ENCODE assay signal across 8 cellular contexts in genomic region chr19:50333235-50333736, GRCh38. TPM values are rescaled to one million over a fixed set of nuclear protein-coding genes. Genes with fewer than 3 reads are reported as not detected.
A peak's percentile ranks its signal among the peaks of the same experiment; 100 is the strongest.
DNase-seq lines count a peak whose midpoint lies in the region; ATAC-seq and TF ChIP-seq lines count a peak whose summit lies in the region.

No MANE protein-coding gene starts in this region.

- no peak for TF ChIP-seq EP300 in neural cell (conservative IDR thresholded peaks at IDR 0.05; ENCODE audit: poor library complexity, severe bottlenecking)

- H3K9me3 Mint-ChIP-seq in activated T-helper 17 cell treated with anti-CD3 and anti-CD28 coated beads, Interleukin-2, amount 50 U/mL, for 72 hours: no peaks in the 10 kb centered on the region

- H3K9ac ChIP-seq in PC-3 (ENCODE audit: low read length): peak overlapping the region; percentile 40
- H3K9ac ChIP-seq in neural cell (ENCODE audit: low read length): peak overlapping the region; percentile 67

- TF ChIP-seq RAD21 in neural cell (conservative IDR thresholded peaks at IDR 0.05): no peak

- H3K9me3 ChIP-seq in AG04450 (ENCODE audit: control insufficient read depth, insufficient read depth, low read length) (peaks cover 27% of the 10 kb centered on the region), PC-3 (ENCODE audit: low read length) (no peaks in the 10 kb centered on the region), neural cell (ENCODE audit: low read length) (no peaks in the 10 kb centered on the region)

- H2AFZ ChIP-seq in PC-3 (ENCODE audit: low read length) (peak overlapping the region; percentile 85), neural cell (ENCODE audit: low read depth, low read length) (peak overlapping the region; percentile 58)

- POLR2A ChIA-PET in AG04450 (lab: Yijun Ruan, JAX): no interaction called here
- POLR2A ChIA-PET in PC-3 (lab: Charles Lee; ENCODE audit: unreplicated experiment): interaction anchor here (0.6 kb wide), 1 partner anchor 384 kb away, joined by 3 read pairs; no protein-coding TSS in a partner anchor

- intact Hi-C loops in PC-3 (cut with micrococcal nuclease): no loop called here

- H3K27me3 Mint-ChIP-seq in activated T-helper 17 cell treated with anti-CD3 and anti-CD28 coated beads, Interleukin-2, amount 50 U/mL, for 72 hours: peaks cover 35% of the 10 kb centered on the region

- peak overlapping the region; percentile 82 for H3K4me3 Mint-ChIP-seq in activated T-helper 17 cell treated with anti-CD3 and anti-CD28 coated beads, Interleukin-2, amount 50 U/mL, for 72 hours

- no peak overlapping the region for H3K27ac ChIP-seq in AG04450 (ENCODE audit: low read depth, low read length)
- no peak overlapping the region for H3K27ac ChIP-seq in PC-3 (ENCODE audit: low read length)
- H3K27ac ChIP-seq in neural cell (ENCODE audit: low read length): peak overlapping the region; percentile 79

- no TSS peak for BruUV-seq in PC-3 (replicated peaks; lab: Mats Ljungman, UMichigan)

- peaks cover 38% of the 10 kb centered on the region for H3K36me3 Mint-ChIP-seq in activated T-helper 17 cell treated with anti-CD3 and anti-CD28 coated beads, Interleukin-2, amount 50 U/mL, for 72 hours (ENCODE audit: low read depth)

- peaks cover 12% of the 10 kb centered on the region; the same call in 1 of the 2 replicates for H3K4me1 ChIP-seq in PC-3 (ENCODE audit: insufficient read depth, low read length)

- H3K4me2 ChIP-seq in PC-3 (ENCODE audit: low read length) (peak overlapping the region; percentile 81), neural cell (ENCODE audit: low read length) (peak overlapping the region; percentile 58)

- no peaks in the 10 kb centered on the region for H3F3A ChIP-seq in PC-3 (ENCODE audit: low read length, unreplicated experiment)
- no peaks in the 10 kb centered on the region for H3F3A ChIP-seq in neural cell (ENCODE audit: insufficient read depth, low read length, poor library complexity, severe bottlenecking)

- peaks cover 35% of the 10 kb centered on the region for H3K27me3 ChIP-seq in AG04450 (ENCODE audit: control insufficient read depth, insufficient read depth, low read length)
- no peaks in the 10 kb centered on the region for H3K27me3 ChIP-seq in PC-3 (ENCODE audit: low read length)
- no peaks in the 10 kb centered on the region for H3K27me3 ChIP-seq in neural cell (ENCODE audit: insufficient read depth, low read depth, low read length)

- no peaks in the 10 kb centered on the region for H3K9me2 ChIP-seq in PC-3 (replicated peaks; ENCODE audit: low read length)
- no peaks in the 10 kb centered on the region for H3K9me2 ChIP-seq in neural cell (ENCODE audit: insufficient read depth, low read length)

- H4K20me1 ChIP-seq in PC-3 (ENCODE audit: low read length) (no peaks in the 10 kb centered on the region), neural cell (ENCODE audit: insufficient read depth) (no peaks in the 10 kb centered on the region)

- peak overlapping the region; percentile 95 for H3K27ac Mint-ChIP-seq in activated T-helper 17 cell treated with anti-CD3 and anti-CD28 coated beads, Interleukin-2, amount 50 U/mL, for 72 hours

- H3K4me1 Mint-ChIP-seq in activated T-helper 17 cell treated with anti-CD3 and anti-CD28 coated beads, Interleukin-2, amount 50 U/mL, for 72 hours: peaks cover 35% of the 10 kb centered on the region

- peak; percentile 39 for DNase-seq in AG04450 (ENCODE audit: low read depth, low spot score)
- peak; percentile 96 for DNase-seq in PC-3
- peak; percentile 68 for DNase-seq in fibroblast of the conjunctiva (ENCODE audit: low read depth)
- peak; percentile 88 for DNase-seq in stimulated activated naive CD4-positive, alpha-beta T cell treated with Interleukin-2 at 50 U/mL for 16 hours (lab: John Stamatoyannopoulos, UW)

- TF ChIP-seq CTCF in AG04450 (IDR thresholded peaks at IDR 0.05; ENCODE audit: low read depth, low read length) (peak; percentile 22; the same call in 1 of the 2 replicates), PC-3 (conservative IDR thresholded peaks at IDR 0.05; ENCODE audit: low read depth, low read length) (no peak), neural cell (IDR thresholded peaks at IDR 0.05; ENCODE audit: poor library complexity, severe bottlenecking) (peak; percentile 41)

- H3K79me2 ChIP-seq in PC-3 (ENCODE audit: low read length) (no peaks in the 10 kb centered on the region), neural cell (replicated peaks; ENCODE audit: insufficient read depth, low read length) (no peaks in the 10 kb centered on the region)

- H3K36me3 ChIP-seq in PC-3 (ENCODE audit: low read depth, low read length) (no peaks in the 10 kb centered on the region), neural cell (ENCODE audit: insufficient read depth, low read length) (no peaks in the 10 kb centered on the region)

- CTCF ChIA-PET in AG04450 (lab: Charles Lee) (interaction anchor here (0.5 kb wide), 1 partner anchor 34 kb away, joined by 10 read pairs; no protein-coding TSS in a partner anchor), PC-3 (lab: Charles Lee) (no interaction called here)

- H3K4me3 ChIP-seq in AG04450 (ENCODE audit: low read depth, low read length) (peak overlapping the region; percentile 61), PC-3 (ENCODE audit: low read length) (peak overlapping the region; percentile 60), neural cell (ENCODE audit: low read length) (peak overlapping the region; percentile 86)

- ATAC-seq in GM18907 (IDR thresholded peaks at IDR 0.05; ENCODE audit: unreplicated experiment): peak; percentile 53
- ATAC-seq in HG03439 (IDR thresholded peaks at IDR 0.05; ENCODE audit: unreplicated experiment): peak; percentile 49
- ATAC-seq in PC-3: peak; percentile 50
- ATAC-seq in activated T-helper 17 cell treated with anti-CD3 and anti-CD28 coated beads, Interleukin-2, amount 50 U/mL, for 72 hours (replicated peaks): peak; percentile 63

TF ChIP-seq in neural cell, 6 proteins besides CTCF, POLR2A, EP300 and RAD21:
- TF ChIP-seq SMC3 (conservative IDR thresholded peaks at IDR 0.05; ENCODE audit: poor library complexity) (no peak), REST (IDR thresholded peaks at IDR 0.05; ENCODE audit: borderline replicate concordance) (no peak), EZH2 (IDR thresholded peaks at IDR 0.05; ENCODE audit: borderline replicate concordance, insufficient read depth, low read length, poor library complexity, severe bottlenecking) (no peak), TAF1 (IDR thresholded peaks at IDR 0.05; ENCODE audit: low read depth) (no peak), POLR2AphosphoS5 (IDR thresholded peaks at IDR 0.05) (peak; percentile 35), MXI1 (conservative IDR thresholded peaks at IDR 0.05; ENCODE audit: poor library complexity, severe bottlenecking) (no peak)

RNA-seq across cellular contexts. Expression of gene KCNC3, which starts 4.1 kb away (rescaled TPM):
- polyA plus RNA-seq in AG04450 (2011; rRNA removed) (not detected in 2 replicates), neural cell (0.97 and 1.1 TPM in 2 replicates)
- polyA minus RNA-seq in AG04450 (2011; rRNA and poly(A)+ RNA removed): not detected in 2 replicates
- total RNA-seq in PC-3 (2014; rRNA removed): 3.1 and 3.6 TPM in 2 replicates
- total RNA-seq in activated T-helper 17 cell treated with anti-CD3 and anti-CD28 coated beads, Interleukin-2, amount 50 U/mL, for 72 hours: 10 to 100 TPM; 12.8 to 18.8 TPM
- polyA minus RNA-seq in neural cell: 3.8 and 4.1 TPM in 2 replicates

RNA-seq across cellular contexts. Expression of gene NAPSA, which starts 32.2 kb away (rescaled TPM):
- polyA plus RNA-seq in AG04450 (2011; rRNA removed) (0.10 and 0.16 TPM in 2 replicates), neural cell (2.2 TPM in 1 of 2 replicates, not detected in the other)
- 0.09 and 0.64 TPM in 2 replicates for polyA minus RNA-seq in AG04450 (2011; rRNA and poly(A)+ RNA removed)
- total RNA-seq in PC-3 (2014; rRNA removed): 1.2 and 3.0 TPM in 2 replicates
- total RNA-seq in activated T-helper 17 cell treated with anti-CD3 and anti-CD28 coated beads, Interleukin-2, amount 50 U/mL, for 72 hours: 10 to 100 TPM; 54.6 to 86.0 TPM
- polyA minus RNA-seq in neural cell: not detected in 2 replicates

RNA-seq across cellular contexts. Expression of gene NR1H2, which starts 43.0 kb away (rescaled TPM):
- 23.7 and 32.5 TPM in 2 replicates for polyA plus RNA-seq in AG04450 (2011; rRNA removed)
- 20.1 and 26.9 TPM in 2 replicates for polyA minus RNA-seq in AG04450 (2011; rRNA and poly(A)+ RNA removed)
- 130 and 152 TPM in 2 replicates for total RNA-seq in PC-3 (2014; rRNA removed)
- 10 to 100 TPM; 58.3 to 81.3 TPM for total RNA-seq in activated T-helper 17 cell treated with anti-CD3 and anti-CD28 coated beads, Interleukin-2, amount 50 U/mL, for 72 hours
- polyA plus RNA-seq in neural cell: 18.5 and 27.7 TPM in 2 replicates
- 16.7 and 20.7 TPM in 2 replicates for polyA minus RNA-seq in neural cell

RNA-seq across cellular contexts. Expression of gene POLD1, which starts 50.9 kb away (rescaled TPM):
- polyA plus RNA-seq in AG04450 (2011; rRNA removed) (5.1 and 6.2 TPM in 2 replicates), neural cell (13.1 and 20.2 TPM in 2 replicates)
- 9.1 and 14.7 TPM in 2 replicates for polyA minus RNA-seq in AG04450 (2011; rRNA and poly(A)+ RNA removed)
- 165 and 210 TPM in 2 replicates for total RNA-seq in PC-3 (2014; rRNA removed)
- total RNA-seq in activated T-helper 17 cell treated with anti-CD3 and anti-CD28 coated beads, Interleukin-2, amount 50 U/mL, for 72 hours: 100 to 1,000 TPM; 146 to 202 TPM
- polyA minus RNA-seq in neural cell: 9.4 and 14.1 TPM in 2 replicates

Comparison
In these comparisons a context has a peak if more than half of its experiments do, and no peak if none do; other contexts are left out.
1. DNase-seq: peak in every context shown above with its lines; median percentile 96 in PC-3; 88 in stimulated activated naive CD4-positive, alpha-beta T cell treated with Interleukin-2 at 50 U/mL for 16 hours; 68 in fibroblast of the conjunctiva; 39 in AG04450.
2. RNA of gene NAPSA, which starts 32.2 kb away (total RNA-seq): 54.6 to 86.0 TPM in activated T-helper 17 cell treated with anti-CD3 and anti-CD28 coated beads, Interleukin-2, amount 50 U/mL, for 72 hours; 1.2 to 3.0 TPM in PC-3; every median in the first group is over 10 times any median in the second.
3. Peak in every context shown above with its lines, with median percentiles within 50 percentile points of each other: H3K4me3 ChIP-seq and ATAC-seq.